ENCODE assay signal across 16 cellular contexts in genomic region chr17:79990704-79991103, GRCh38. TPM values are rescaled to one million over a fixed set of nuclear protein-coding genes. Genes with fewer than 3 reads are reported as not detected.
DNase-seq lines count a peak whose midpoint lies in the region; ATAC-seq, FAIRE-seq and TF ChIP-seq lines count a peak whose summit lies in the region.
"Had no signal": no experiment of that assay in that cellular context is flagged by ENCODE, and none has a peak within 500 bp of the region (broad histone marks: within the 10 kb centered on the region; RNA-seq: fewer than 3 reads in every experiment).

No MANE protein-coding gene starts in this region.

- WGBS in SK-N-SH (ENCODE audit: low lambda C conversion rate) = 90% methylated on average over 17 of the region's 17 CpGs
- 89 to 90% methylated on average over 17 of the region's 17 CpGs for WGBS in testis, 2 donors

- H3K4me3 Mint-ChIP-seq in Caco-2 (ENCODE audit: unreplicated experiment) (peak overlapping the region; percentile 96), astrocyte (ENCODE audit: unreplicated experiment) (peak overlapping the region; percentile 29)
- peak overlapping the region; percentile 48 to 86 (median 64) for H3K4me3 Mint-ChIP-seq in naive thymus-derived CD8-positive, alpha-beta T cell

- no peak overlapping the region for H2AFZ ChIP-seq in astrocyte (ENCODE audit: low read depth, low read length)
- H2AFZ ChIP-seq in SK-N-SH (ENCODE audit: low read depth) = no peak overlapping the region

- H3K36me3 Mint-ChIP-seq in Caco-2 (ENCODE audit: insufficient read depth, unreplicated experiment) (peaks cover 29% of the 10 kb centered on the region), astrocyte (ENCODE audit: low read depth, unreplicated experiment) (peaks cover 4% of the 10 kb centered on the region)
- H3K36me3 Mint-ChIP-seq in naive thymus-derived CD8-positive, alpha-beta T cell = no peaks in the 10 kb centered on the region

- H3K9ac ChIP-seq in BLaER1 treated with 17β-estradiol and CSF1 and Interleukin-3, amounts not matched to agents 10 nM and 100 nM = peak overlapping the region in 2 of 11 experiments; percentile 25 to 49; a peak in 3 of 22 replicates
- no peak overlapping the region for H3K9ac ChIP-seq in astrocyte (ENCODE audit: low read length)
- no peak overlapping the region for H3K9ac ChIP-seq in SK-N-SH

- TF ChIP-seq RAD21 in SK-N-SH (IDR thresholded peaks at IDR 0.05; ENCODE audit: low read length) = no peak

- H3K27ac Mint-ChIP-seq in Caco-2 (ENCODE audit: unreplicated experiment) (peak overlapping the region; percentile 100), astrocyte (ENCODE audit: unreplicated experiment) (peak overlapping the region; percentile 61)
- peak overlapping the region in 4 of 10 donors; percentile 24 to 78 (median 48) for H3K27ac Mint-ChIP-seq in naive thymus-derived CD8-positive, alpha-beta T cell

- BruUV-seq in Caco-2 (replicated peaks; lab: Mats Ljungman, UMichigan) = no TSS peak

- H3K9me2 ChIP-seq in SK-N-SH = no peaks in the 10 kb centered on the region

- TF ChIP-seq POLR2A in testis (IDR thresholded peaks at IDR 0.05) = no peak

- no peak for TF ChIP-seq EP300 in SK-N-SH (IDR thresholded peaks at IDR 0.05; ENCODE audit: borderline replicate concordance in 1 of 2, low read depth in 1 of 2, low read length in 1 of 2)

- no peak for FAIRE-seq in astrocyte (lab: Jason Lieb, UNC)

- intact Hi-C loops in Caco-2 (cut with micrococcal nuclease; ENCODE audit: unreplicated experiment) (loop anchor here (5.0 kb wide), 1 partner anchor 38 kb away; no protein-coding TSS in a partner anchor), testis (cut with DNase I; ENCODE audit: low total_unique reads) (no loop called here)

- peaks cover 54 to 97% (median 91%) of the 10 kb centered on the region in 10 experiments for H3K4me1 ChIP-seq in BLaER1 treated with 17β-estradiol and CSF1 and Interleukin-3, amounts not matched to agents 10 nM and 100 nM
- H3K4me1 ChIP-seq in Caco-2 (peaks cover 62% of the 10 kb centered on the region), astrocyte (ENCODE audit: insufficient read depth, low read length) (peaks cover 49% of the 10 kb centered on the region), SK-N-SH (ENCODE audit: control insufficient read depth in 1 of 2, insufficient read depth in 2 of 2, low read depth in 1 of 2, low read length in 1 of 2) (peaks cover 26 to 46% of the 10 kb centered on the region in 2 experiments; a peak in 3 of 4 replicates), testis (peaks cover 62% of the 10 kb centered on the region)

- CTCF ChIA-PET in Caco-2 (lab: Charles Lee) = interaction anchor here (1.4 kb wide), 1 partner anchor 75 kb away, joined by 5 read pairs; no protein-coding TSS in a partner anchor
- CTCF ChIA-PET in SK-N-SH (lab: Yijun Ruan, JAX) = interaction anchor here (0.7 to 13.1 kb wide), 15 partner anchors 11 to 249 kb away, joined by 3 to 209 read pairs (median 9); partner anchors contain the start of gene CBX4

- TF ChIP-seq CTCF in Caco-2 (IDR thresholded peaks at IDR 0.05; ENCODE audit: insufficient read depth in 1 of 2, low read depth in 1 of 2, low read length in 1 of 2, severe bottlenecking in 1 of 2, unreplicated experiment in 1 of 2) = no peak
- TF ChIP-seq CTCF in astrocyte (IDR thresholded peaks at IDR 0.05; ENCODE audit: insufficient read depth, low read depth, low read length) = no peak
- no peak for TF ChIP-seq CTCF in SK-N-SH (IDR thresholded peaks at IDR 0.05)
- no peak for TF ChIP-seq CTCF in testis (IDR thresholded peaks at IDR 0.05)

- H3K9me3 Mint-ChIP-seq in Caco-2 (ENCODE audit: unreplicated experiment) = no peaks in the 10 kb centered on the region
- no peaks in the 10 kb centered on the region for H3K9me3 Mint-ChIP-seq in astrocyte (ENCODE audit: unreplicated experiment)
- no peaks in the 10 kb centered on the region for H3K9me3 Mint-ChIP-seq in naive thymus-derived CD8-positive, alpha-beta T cell

- H3K4me1 Mint-ChIP-seq in Caco-2 (ENCODE audit: low read depth, unreplicated experiment) = peaks cover 44% of the 10 kb centered on the region
- H3K4me1 Mint-ChIP-seq in astrocyte (ENCODE audit: low read depth, unreplicated experiment) = peaks cover 29% of the 10 kb centered on the region
- peaks cover 22 to 48% (median 44%) of the 10 kb centered on the region in 4 donors for H3K4me1 Mint-ChIP-seq in naive thymus-derived CD8-positive, alpha-beta T cell

- H3K27me3 ChIP-seq in BLaER1 treated with 17β-estradiol and CSF1 and Interleukin-3, amounts not matched to agents 10 nM and 100 nM = peaks cover 0 to 36% (median 17%) of the 10 kb centered on the region in 11 experiments; a peak in 14 of 22 replicates
- no peaks in the 10 kb centered on the region for H3K27me3 ChIP-seq in Caco-2 (replicated peaks; ENCODE audit: control insufficient read depth, insufficient read depth, low read length)
- no peaks in the 10 kb centered on the region for H3K27me3 ChIP-seq in astrocyte (ENCODE audit: insufficient read depth, low read length)
- no peaks in the 10 kb centered on the region for H3K27me3 ChIP-seq in SK-N-SH (ENCODE audit: insufficient read depth)
- no peaks in the 10 kb centered on the region for H3K27me3 ChIP-seq in testis
- H3K27me3 ChIP-seq: body of pancreas, right atrium auricular region had no signal

- ATAC-seq in naive thymus-derived CD8-positive, alpha-beta T cell = no peak
- ATAC-seq: body of pancreas had no signal

- H3K9me3 ChIP-seq in BLaER1 treated with 17β-estradiol and CSF1 and Interleukin-3, amounts not matched to agents 10 nM and 100 nM (replicated peaks in 1 of 11) = no peaks in the 10 kb centered on the region
- H3K9me3 ChIP-seq in Caco-2 (no peaks in the 10 kb centered on the region), astrocyte (ENCODE audit: insufficient read depth, low read depth, low read length) (no peaks in the 10 kb centered on the region), SK-N-SH (no peaks in the 10 kb centered on the region), testis (no peaks in the 10 kb centered on the region)
- H3K9me3 ChIP-seq: body of pancreas, right atrium auricular region, thoracic aorta had no signal

- POLR2A ChIA-PET in Caco-2 (lab: Charles Lee) (interaction anchor here (4.5 kb wide), 1 partner anchor 148 kb away, joined by 170 read pairs; the partner anchor contains the start of gene CBX4), SK-N-SH (lab: Yijun Ruan, JAX) (no interaction called here)
- POLR2A ChIA-PET in naive thymus-derived CD8-positive, alpha-beta T cell (lab: Charles Lee) = interaction anchor here (1.0 to 1.2 kb wide), 2 partner anchors 152 to 183 kb away, joined by 3 read pairs; partner anchors contain the start of gene CBX4

- H3K27ac ChIP-seq in BLaER1 treated with 17β-estradiol and CSF1 and Interleukin-3, amounts not matched to agents 10 nM and 100 nM = 0 out of 22 replicates have a peak overlapping the region, but pooled peaks of 2 of the 11 experiments have one; percentile 15 to 36
- H3K27ac ChIP-seq in astrocyte (ENCODE audit: low read depth, low read length) (no peak overlapping the region), SK-N-SH (ENCODE audit: low read depth in 2 of 2, low read length in 1 of 2) (no peak overlapping the region), testis (no peak overlapping the region)
- H3K27ac ChIP-seq: right atrium auricular region, thoracic aorta had no signal

- H3K4me3 ChIP-seq in BLaER1 treated with 17β-estradiol and CSF1 and Interleukin-3, amounts not matched to agents 10 nM and 100 nM = no peak overlapping the region
- H3K4me3 ChIP-seq in Caco-2 (ENCODE audit: low read depth, low read length) (no peak overlapping the region), astrocyte (ENCODE audit: insufficient read depth, low read depth, low read length) (no peak overlapping the region), SK-N-SH (ENCODE audit: low read depth in 2 of 2, low read length in 1 of 2) (no peak overlapping the region), testis (no peak overlapping the region)
- H3K4me3 ChIP-seq: body of pancreas, thoracic aorta had no signal

- peaks cover 5% of the 10 kb centered on the region for H3F3A ChIP-seq in SK-N-SH (replicated peaks; ENCODE audit: insufficient read depth)

- H3K79me2 ChIP-seq in astrocyte (ENCODE audit: insufficient read depth, low read length) (peaks cover 7% of the 10 kb centered on the region), SK-N-SH (ENCODE audit: insufficient read depth) (peaks cover 18% of the 10 kb centered on the region; the same call in 1 of the 2 replicates)

- H3K27me3 Mint-ChIP-seq in Caco-2 (ENCODE audit: insufficient read depth, unreplicated experiment) = no peaks in the 10 kb centered on the region
- peaks cover 3% of the 10 kb centered on the region for H3K27me3 Mint-ChIP-seq in astrocyte (ENCODE audit: low read depth, unreplicated experiment)
- H3K27me3 Mint-ChIP-seq in naive thymus-derived CD8-positive, alpha-beta T cell = no peaks in the 10 kb centered on the region

- H3K36me3 ChIP-seq in BLaER1 treated with 17β-estradiol and CSF1 and Interleukin-3, amounts not matched to agents 10 nM and 100 nM = no peaks in the 10 kb centered on the region
- H3K36me3 ChIP-seq in Caco-2 (ENCODE audit: control insufficient read depth, insufficient read depth, low read length) (no peaks in the 10 kb centered on the region; the same call in 1 of the 2 replicates), astrocyte (ENCODE audit: insufficient read depth, low read length) (no peaks in the 10 kb centered on the region), SK-N-SH (replicated peaks in 1 of 2; ENCODE audit: control insufficient read depth in 1 of 2, insufficient read depth in 2 of 2, low read length in 1 of 2) (no peaks in the 10 kb centered on the region), testis (ENCODE audit: low read depth, missing control alignments) (no peaks in the 10 kb centered on the region)
- H3K36me3 ChIP-seq: right atrium auricular region, thoracic aorta had no signal

- DNase-seq in Caco-2 (no peak), astrocyte (ENCODE audit: low read depth) (no peak), SK-N-SH (no peak), NCI-H226 (no peak), testis (no peak)
- no peak for DNase-seq in naive thymus-derived CD8-positive, alpha-beta T cell
- DNase-seq: activated CD4-positive, alpha-beta T cell treated with anti-CD3 and anti-CD28 coated beads, Interleukin-2, amount 50 U/mL, for 4 hours; activated effector memory CD4-positive, alpha-beta T cell treated with anti-CD3 and anti-CD28 coated beads, Interleukin-2, amount 50 U/mL, for 16 hours; Kasumi-1; kidney glomerular epithelial cell; NCI-H1436; NK-92 treated with Interleukin-12 subunit alpha and Interleukin-12 subunit beta, amount 100 ng/mL, for 24 hours had no signal

- peak overlapping the region in 10 of 11 experiments; percentile 59 to 91 (median 80); a peak in 18 of 22 replicates for H3K4me2 ChIP-seq in BLaER1 treated with 17β-estradiol and CSF1 and Interleukin-3, amounts not matched to agents 10 nM and 100 nM
- H3K4me2 ChIP-seq in astrocyte (ENCODE audit: low read length) = no peak overlapping the region
- H3K4me2 ChIP-seq in SK-N-SH = no peak overlapping the region

- H4K20me1 ChIP-seq in BLaER1 treated with 17β-estradiol and CSF1 and Interleukin-3, amounts not matched to agents 10 nM and 100 nM = peaks cover 0 to 42% (median 17%) of the 10 kb centered on the region in 11 experiments; a peak in 14 of 22 replicates
- peaks cover 14% of the 10 kb centered on the region for H4K20me1 ChIP-seq in astrocyte (ENCODE audit: insufficient read depth, low read length)
- peaks cover 21% of the 10 kb centered on the region for H4K20me1 ChIP-seq in SK-N-SH (ENCODE audit: insufficient read depth)

RNA-seq across cellular contexts. Expression of gene TBC1D16, which starts 45.0 kb away (rescaled TPM):
- total RNA-seq in Caco-2 (2022) (48.1 and 55.4 TPM in 2 replicates), astrocyte (37.6 and 45.1 TPM in 2 replicates), testis (10 to 100 TPM; 11.0 to 16.0 TPM)
- 1 to 10 TPM; 2.6 to 3.1 TPM for total RNA-seq in naive thymus-derived CD8-positive, alpha-beta T cell
- under 1 TPM; 0.48 to 0.89 (median 0.50) TPM for polyA plus RNA-seq in naive thymus-derived CD8-positive, alpha-beta T cell
- polyA plus RNA-seq in SK-N-SH (2012; rRNA removed) (14.5 and 15.3 TPM in 2 replicates), testis (ENCODE audit: insufficient read depth, low read depth, low replicate concordance) (11.7 TPM)
- polyA plus RNA-seq in SK-N-SH (2012; cell fraction: cytosol; rRNA removed) = 7.9 and 13.0 TPM in 2 replicates
- 22.6 and 24.9 TPM in 2 replicates for polyA plus RNA-seq in SK-N-SH (2012; cell fraction: nucleus; rRNA removed)

RNA-seq across cellular contexts. Expression of gene CCDC40, which starts 45.7 kb away (rescaled TPM):
- 3.7 and 3.9 TPM in 2 replicates for total RNA-seq in Caco-2 (2022)
- 5.0 and 7.0 TPM in 2 replicates for total RNA-seq in astrocyte
- total RNA-seq in naive thymus-derived CD8-positive, alpha-beta T cell = 1 to 10 TPM; 4.2 to 4.8 TPM
- under 1 TPM in 1 of 3 donors, not detected in 2; 0.37 TPM for polyA plus RNA-seq in naive thymus-derived CD8-positive, alpha-beta T cell
- 17.3 and 21.6 TPM in 2 replicates for polyA plus RNA-seq in SK-N-SH (2012; rRNA removed)
- polyA plus RNA-seq in SK-N-SH (2012; cell fraction: cytosol; rRNA removed) = 8.0 and 8.3 TPM in 2 replicates
- polyA plus RNA-seq in SK-N-SH (2012; cell fraction: nucleus; rRNA removed) = 87.6 and 92.0 TPM in 2 replicates
- 10 to 100 TPM; 26.7 to 43.6 TPM for total RNA-seq in testis
- 38.6 TPM for polyA plus RNA-seq in testis (ENCODE audit: insufficient read depth, low read depth, low replicate concordance)

Comparison
In these comparisons a context has a peak if more than half of its experiments do, and no peak if none do; other contexts are left out.
1. H3K4me2 ChIP-seq: peak in BLaER1 treated with 17β-estradiol and CSF1 and Interleukin-3, amounts not matched to agents 10 nM and 100 nM (10 of 11); none in astrocyte (single experiment) and SK-N-SH (single experiment).
2. H3K4me3 Mint-ChIP-seq: peak in every context shown above with its lines; median percentile 96 in Caco-2; 64 in naive thymus-derived CD8-positive, alpha-beta T cell; 29 in astrocyte.